27 cellular contexts compared by ENCODE assay signal in the genomic region with DNA sequence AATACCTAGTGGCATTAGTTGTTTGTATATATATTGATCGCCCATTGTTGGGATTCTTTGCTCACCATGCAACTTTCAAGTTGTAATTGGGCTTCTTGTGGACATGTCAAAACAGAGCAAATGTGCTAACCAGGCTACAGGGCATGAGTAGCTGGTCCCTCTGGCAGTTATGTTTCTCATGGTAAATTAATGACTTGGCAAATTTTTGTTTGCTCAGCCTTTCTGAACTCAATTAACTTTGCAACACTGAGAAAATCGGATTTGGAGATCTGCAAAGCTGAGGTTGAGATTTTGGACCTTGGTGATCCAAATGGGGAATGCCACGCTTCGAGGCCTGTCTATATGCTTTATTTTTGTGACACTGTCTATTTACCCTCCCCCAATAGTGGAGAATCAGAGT.
"Had no signal": no experiment of that assay in that cellular context is flagged by ENCODE, and none has a peak within 500 bp of the region (broad histone marks: within the 10 kb centered on the region; RNA-seq: fewer than 3 reads in every experiment).

No MANE protein-coding gene starts in this region.

- FAIRE-seq: urothelium cell line had no signal

- H3K9me3 ChIP-seq: stomach, suprapubic skin, testis, thoracic aorta, thyroid gland, tibial artery, tibial nerve, transverse colon, upper lobe of left lung, upper lobe of right lung, uterus, vagina had no signal

- H3K36me3 ChIP-seq: stomach, suprapubic skin, thoracic aorta, thyroid gland, tibial artery, tibial nerve, transverse colon, upper lobe of left lung, upper lobe of right lung, uterus, vagina had no signal

- DNase-seq: stimulated activated CD4-positive, alpha-beta T cell treated with anti-CD3 and anti-CD28 coated beads, Interleukin-2, amount 100 ng/mL, for 48 hours; stimulated activated CD4-positive, alpha-beta T cell treated with anti-CD3 and anti-CD28 coated beads, Interleukin-4, amount 100 ng/mL, for 1 hour; stimulated activated CD4-positive, alpha-beta T cell treated with anti-CD3 and anti-CD28 coated beads, Interleukin-4, amount 100 ng/mL, for 24 hours; stimulated activated CD4-positive, alpha-beta T cell treated with anti-CD3 and anti-CD28 coated beads, Interleukin-4, amount 100 ng/mL, for 4 hours; stimulated activated CD8-positive, alpha-beta memory T cell treated with anti-CD3 and anti-CD28 coated beads, Interleukin-4, amount 100 ng/mL, for 48 hours; stimulated activated naive B cell treated with anti-CD40 and anti-IgM and Interleukin-4, amounts not matched to agents 10 μg/mL and 1 μg/mL and 100 μg/mL, for 72 hours; stimulated activated naive CD4-positive, alpha-beta T cell; stimulated activated naive CD4-positive, alpha-beta T cell treated with Interleukin-2 at 50 U/mL for 16 hours; stimulated activated naive CD8-positive, alpha-beta T cell treated with anti-CD3 and anti-CD28 coated beads, Interleukin-15, amount 100 ng/mL, for 72 hours; stimulated activated naive CD8-positive, alpha-beta T cell treated with anti-CD3 and anti-CD28 coated beads, Interleukin-15, Interleukin-2, amounts not matched to agents 100 U/mL and 50 U/mL, for 24 hours; stomach; substantia nigra; testis; thyroid gland; tibial artery; transverse colon; trophoblast cell; upper lobe of left lung; upper lobe of right lung; uterus had no signal

- H3K27ac ChIP-seq: stomach, suprapubic skin, testis, thoracic aorta, thyroid gland, tibial artery, tibial nerve, transverse colon, upper lobe of left lung, upper lobe of right lung, uterus, vagina had no signal

- H3K4me3 ChIP-seq: stomach, suprapubic skin, testis, thoracic aorta, thyroid gland, tibial artery, tibial nerve, transverse colon, upper lobe of left lung, upper lobe of right lung, uterus, vagina had no signal

- H3K4me1 ChIP-seq: stomach, suprapubic skin, testis, thyroid gland, tibial artery, tibial nerve, transverse colon, upper lobe of left lung, upper lobe of right lung, uterus, vagina had no signal

- ATAC-seq: stimulated activated effector memory CD8-positive, alpha-beta T cell treated with anti-CD3 and anti-CD28 coated beads, Interleukin-12 subunit alpha, Interleukin-12 subunit beta, amount 100 ng/mL, for 72 hours; stimulated activated memory B cell treated with anti-CD40 and anti-IgM and Interleukin-4, amounts not matched to agents 10 μg/mL and 1 μg/mL and 100 μg/mL, for 72 hours; stimulated activated naive B cell treated with anti-CD40 and anti-IgM and Interleukin-4, amounts not matched to agents 10 μg/mL and 1 μg/mL and 100 μg/mL, for 72 hours; stimulated activated naive CD8-positive, alpha-beta T cell treated with anti-CD3 and anti-CD28 coated beads, Interleukin-15, amount 100 ng/mL, for 72 hours; stimulated activated naive CD8-positive, alpha-beta T cell treated with anti-CD3 and anti-CD28 coated beads, Interleukin-15, Interleukin-2, amounts not matched to agents 100 U/mL and 50 U/mL, for 24 hours; upper lobe of right lung had no signal

- H3K27me3 ChIP-seq: testis, thyroid gland, tibial artery, tibial nerve, transverse colon, upper lobe of left lung, upper lobe of right lung, uterus, vagina had no signal
